ENCODE assay signal across 29 cellular contexts in the genomic region with DNA sequence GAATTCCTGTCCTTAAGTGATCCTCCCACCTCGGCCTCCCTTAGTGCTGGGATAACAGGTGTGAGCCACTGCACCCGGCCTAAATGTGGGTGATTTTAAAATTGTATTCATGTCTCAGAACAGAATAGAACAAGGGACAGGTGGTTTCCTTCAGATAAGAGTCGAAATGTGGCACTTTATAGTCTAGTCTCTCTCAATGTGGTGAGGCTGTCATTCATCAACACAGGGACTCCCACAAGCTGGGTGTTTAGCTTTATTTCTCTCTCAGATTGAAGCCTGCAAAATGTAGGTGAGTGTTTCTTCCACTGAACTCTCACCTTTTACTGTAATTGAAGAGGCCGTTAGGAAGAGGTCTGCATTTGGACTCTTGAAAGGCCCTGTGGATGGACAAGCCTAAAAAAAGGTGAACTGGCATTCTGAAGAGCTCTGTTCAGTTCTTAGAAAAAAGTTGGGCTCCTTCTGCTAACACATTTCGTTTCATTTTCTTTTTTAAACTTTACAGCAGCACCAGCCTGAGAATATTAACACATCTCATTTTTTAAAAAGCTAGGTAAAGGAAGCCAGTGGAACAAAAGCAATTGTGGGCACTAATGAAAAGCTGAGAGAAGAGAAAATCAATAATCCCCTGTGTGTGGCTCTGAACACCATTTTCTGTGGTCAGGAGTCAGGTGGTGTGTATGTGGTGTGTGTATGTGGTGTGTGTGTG.
"Had no signal": no experiment of that assay in that cellular context is flagged by ENCODE, and none has a peak within 500 bp of the region (broad histone marks: within the 10 kb centered on the region; RNA-seq: fewer than 3 reads in every experiment).

No MANE protein-coding gene starts in this region.

- H3K9me3 ChIP-seq: ascending aorta, SJCRH30 had no signal

- H3K4me3 Mint-ChIP-seq: activated CD4-positive, alpha-beta memory T cell treated with anti-CD3 and anti-CD28 coated beads, Interleukin-2, amount 10 ng/mL, durations not matched to agents 7 days and 5 days; activated CD8-positive, alpha-beta memory T cell treated with anti-CD3 and anti-CD28 coated beads, Interleukin-2, amount 10 ng/mL, durations not matched to agents 7 days and 5 days; activated naive CD4-positive, alpha-beta T cell treated with anti-CD3 and anti-CD28 coated beads, Interleukin-2, amount 10 ng/mL, durations not matched to agents 7 days and 5 days; activated naive CD8-positive, alpha-beta T cell had no signal

- H3K9me3 Mint-ChIP-seq: activated CD4-positive, alpha-beta memory T cell treated with anti-CD3 and anti-CD28 coated beads, Interleukin-2, amount 10 ng/mL, durations not matched to agents 7 days and 5 days; activated naive CD4-positive, alpha-beta T cell treated with anti-CD3 and anti-CD28 coated beads, Interleukin-2, amount 10 ng/mL, durations not matched to agents 7 days and 5 days had no signal

- H3K4me3 ChIP-seq: ascending aorta, SJCRH30, SK-N-MC had no signal

- H3K36me3 Mint-ChIP-seq: activated CD8-positive, alpha-beta memory T cell treated with anti-CD3 and anti-CD28 coated beads, Interleukin-2, amount 10 ng/mL, durations not matched to agents 7 days and 5 days; activated naive CD4-positive, alpha-beta T cell treated with anti-CD3 and anti-CD28 coated beads, Interleukin-2, amount 10 ng/mL, durations not matched to agents 7 days and 5 days; activated naive CD8-positive, alpha-beta T cell had no signal

- DNase-seq: activated CD4-positive, alpha-beta memory T cell treated with anti-CD3 and anti-CD28 coated beads, Interleukin-2, amount 10 ng/mL, durations not matched to agents 7 days and 5 days; activated CD4-positive, alpha-beta T cell treated with anti-CD3 and anti-CD28 coated beads for 1 hour; activated CD4-positive, alpha-beta T cell treated with anti-CD3 and anti-CD28 coated beads for 48 hours; activated CD4-positive, CD25-positive, alpha-beta regulatory T cell; activated CD8-positive, alpha-beta memory T cell treated with anti-CD3 and anti-CD28 coated beads for 24 hours; activated CD8-positive, alpha-beta memory T cell treated with anti-CD3 and anti-CD28 coated beads, Interleukin-2, amount 10 ng/mL, durations not matched to agents 7 days and 5 days; activated CD8-positive, alpha-beta memory T cell treated with anti-CD3 and anti-CD28 coated beads, Interleukin-2, amount 50 U/mL, for 48 hours; activated effector memory CD4-positive, alpha-beta T cell treated with Interleukin-2 at 50 U/mL for 16 hours; activated naive CD4-positive, alpha-beta T cell treated with anti-CD3 and anti-CD28 coated beads, Interleukin-2, amount 10 ng/mL, durations not matched to agents 7 days and 5 days; activated T-cell treated with anti-CD3 and anti-CD28 coated beads, Interleukin-2, amount 50 U/mL, for 48 hours; amniotic stem cell; NCI-H1092 treated with DMSO at 0.1 percent for 48 hours; NCI-H1417; NCI-H187 treated with DMSO at 0.1 percent for 48 hours; NCI-H2081; NCI-H2171 treated with DMSO at 0.1 percent for 48 hours; NCI-H2227 treated with DMSO at 0.1 percent for 48 hours; NCI-H446; NCI-H510A treated with DMSO at 0.1 percent for 48 hours; NCI-H526 treated with DMSO at 0.1 percent for 48 hours; NCI-H82; SHP77; SJCRH30; T1000; WERI-Rb-1 had no signal

- H3K36me3 ChIP-seq: ascending aorta, SJCRH30, WERI-Rb-1 had no signal

- ATAC-seq: activated CD8-positive, alpha-beta memory T cell treated with anti-CD3 and anti-CD28 coated beads, Interleukin-2, amount 10 ng/mL, durations not matched to agents 7 days and 5 days; Panc1 had no signal

- H3K27me3 Mint-ChIP-seq: activated CD8-positive, alpha-beta memory T cell treated with anti-CD3 and anti-CD28 coated beads, Interleukin-2, amount 10 ng/mL, durations not matched to agents 7 days and 5 days; activated naive CD4-positive, alpha-beta T cell treated with anti-CD3 and anti-CD28 coated beads, Interleukin-2, amount 10 ng/mL, durations not matched to agents 7 days and 5 days had no signal

- H3K4me1 ChIP-seq: ascending aorta, SJCRH30 had no signal

- H3K27ac ChIP-seq: ascending aorta, SJCRH30, SK-N-MC, WERI-Rb-1 had no signal

- H3K4me1 Mint-ChIP-seq: activated CD4-positive, alpha-beta memory T cell treated with anti-CD3 and anti-CD28 coated beads, Interleukin-2, amount 10 ng/mL, durations not matched to agents 7 days and 5 days; activated naive CD4-positive, alpha-beta T cell treated with anti-CD3 and anti-CD28 coated beads, Interleukin-2, amount 10 ng/mL, durations not matched to agents 7 days and 5 days had no signal

- H3K27me3 ChIP-seq: ascending aorta, SJCRH30 had no signal

- H3K27ac Mint-ChIP-seq: activated CD4-positive, alpha-beta memory T cell treated with anti-CD3 and anti-CD28 coated beads, Interleukin-2, amount 10 ng/mL, durations not matched to agents 7 days and 5 days; activated CD8-positive, alpha-beta memory T cell treated with anti-CD3 and anti-CD28 coated beads, Interleukin-2, amount 10 ng/mL, durations not matched to agents 7 days and 5 days; activated naive CD4-positive, alpha-beta T cell treated with anti-CD3 and anti-CD28 coated beads, Interleukin-2, amount 10 ng/mL, durations not matched to agents 7 days and 5 days; activated naive CD8-positive, alpha-beta T cell had no signal
